ENCODE assay signal across 11 cellular contexts in genomic region chr7:73607692-73607983, GRCh38. TPM values are rescaled to one million over a fixed set of nuclear protein-coding genes. Genes with fewer than 3 reads are reported as not detected.
A peak's percentile ranks its signal among the peaks of the same experiment; 100 is the strongest.
DNase-seq lines count a peak whose midpoint lies in the region; ATAC-seq, FAIRE-seq and TF ChIP-seq lines count a peak whose summit lies in the region.
"Not testable (repeated sequence)": the region's sequence is repeated elsewhere in the genome, so short reads cannot be mapped to it uniquely, and the experiment has no call there.
"Had no signal": no experiment of that assay in that cellular context is flagged by ENCODE, and none has a peak within 500 bp of the region (broad histone marks: within the 10 kb centered on the region; RNA-seq: fewer than 3 reads in every experiment).

No MANE protein-coding gene starts in this region.

- not testable (repeated sequence) for H2BK15ac ChIP-seq in neuronal stem cell (ENCODE audit: low read length)

- not testable (repeated sequence) for H3K9me2 ChIP-seq in GM23338 (ENCODE audit: insufficient read depth)

- not testable (repeated sequence) for H3F3A ChIP-seq in GM23338 (replicated peaks; ENCODE audit: low read depth)

- CTCF ChIA-PET in K562 (lab: Yijun Ruan, JAX; ENCODE audit: low intra/inter-chr PET ratio) = interaction anchor here (1.0 to 2.1 kb wide), 4 partner anchors 60 to 786 kb away, joined by 3 to 24 read pairs (median 8); partner anchors contain the start of gene VPS37D

- intact Hi-C loops in K562 (cut with micrococcal nuclease) = loop anchor here (1.0 kb wide), 1 partner anchor 118 kb away; no protein-coding TSS in a partner anchor
- intact Hi-C loops in left colon (cut with DNase I, micrococcal nuclease) = loop anchor here (5.0 kb wide), 1 partner anchor 120 kb away; no protein-coding TSS in a partner anchor

- H2BK120ac ChIP-seq in neuronal stem cell (ENCODE audit: low read depth, low read length) = not testable (repeated sequence)

- H3K4me3 ChIP-seq in GM23338 (peak overlapping the region; percentile 58), HUES64 (ENCODE audit: low read length) (peak overlapping the region; percentile 35; the same call in 1 of the 2 replicates), iPS DF 6.9 (ENCODE audit: low read length) (0 out of 2 replicates have a peak overlapping the region, but pooled peaks have one; percentile 3)
- not testable (repeated sequence) for H3K4me3 ChIP-seq in K562; neuronal stem cell (ENCODE audit: low read length in 2 of 2)

- not testable (repeated sequence) for TF ChIP-seq POLR2A in K562 (conservative IDR thresholded peaks at IDR 0.05)

- not testable (repeated sequence) for H2AK5ac ChIP-seq in neuronal stem cell (ENCODE audit: low read depth, low read length)

- H3K23ac ChIP-seq in neuronal stem cell (ENCODE audit: low read depth, low read length, poor library complexity) = not testable (repeated sequence)

- not testable (repeated sequence) for H3K79me1 ChIP-seq in neuronal stem cell (ENCODE audit: low read depth, low read length)

- H3K27me3 ChIP-seq in GM23338 (ENCODE audit: insufficient read depth); HUES64 (ENCODE audit: insufficient read depth, low read length); K562 (ENCODE audit: control insufficient read depth in 2 of 2, insufficient read depth in 2 of 2, low read length in 2 of 2); iPS DF 6.9 (ENCODE audit: control insufficient read depth, insufficient read depth, low read length): not testable (repeated sequence)
- peaks cover 0 to 26% (median 0%) of the 10 kb centered on the region in 3 experiments for H3K27me3 ChIP-seq in neuronal stem cell (ENCODE audit: control insufficient read depth in 3 of 3, insufficient read depth in 3 of 3, low read depth in 1 of 3, low read length in 3 of 3)

- H3K79me2 ChIP-seq in GM23338 (replicated peaks; ENCODE audit: insufficient read depth); K562 (ENCODE audit: control insufficient read depth, insufficient read depth, low read length): not testable (repeated sequence)

- H3K14ac ChIP-seq in neuronal stem cell (ENCODE audit: low read length) = not testable (repeated sequence)

- not testable (repeated sequence) for H4K20me1 ChIP-seq in GM23338 (replicated peaks; ENCODE audit: insufficient read depth); K562 (replicated peaks; ENCODE audit: control insufficient read depth, insufficient read depth, low read length)

- H3K4me3 Mint-ChIP-seq in GM23338 = peak overlapping the region; percentile 69

- not testable (repeated sequence) for H3K9me3 ChIP-seq in HUES64 (ENCODE audit: insufficient read depth, low read depth, low read length); K562 (replicated peaks; ENCODE audit: control insufficient read depth, insufficient read depth, low read depth, low read length); iPS DF 6.9 (ENCODE audit: control insufficient read depth, insufficient read depth, low read length); neuronal stem cell (replicated peaks in 1 of 2; ENCODE audit: control insufficient read depth in 2 of 2, insufficient read depth in 1 of 2, low read depth in 1 of 2, low read length in 2 of 2)

- POLR2A ChIA-PET in K562 (lab: Yijun Ruan, JAX) = interaction anchor here (0.7 to 1.1 kb wide), 2 partner anchors 9 to 127 kb away, joined by 3 to 4 read pairs; no protein-coding TSS in a partner anchor

- H3K4ac ChIP-seq in neuronal stem cell (ENCODE audit: low read length) = not testable (repeated sequence)

- DNase-seq in GM23338 (ENCODE audit: low spot score); K562 (ENCODE audit: extremely low read depth in 1 of 4, low spot score in 3 of 4); iPS DF 6.9 (ENCODE audit: low read depth, low spot score); left colon; neuronal stem cell (ENCODE audit: low spot score): not testable (repeated sequence)

- H3K4me1 ChIP-seq in GM23338 (ENCODE audit: insufficient read depth); HUES64 (ENCODE audit: insufficient read depth, low read length); iPS DF 6.9 (ENCODE audit: control insufficient read depth, insufficient read depth, low read length); neuronal stem cell (ENCODE audit: control insufficient read depth in 2 of 2, insufficient read depth in 1 of 2, low read depth in 1 of 2, low read length in 2 of 2): not testable (repeated sequence)
- peaks cover 3 to 35% of the 10 kb centered on the region in 2 experiments; a peak in 4 of 5 replicates for H3K4me1 ChIP-seq in K562 (replicated peaks in 1 of 2; ENCODE audit: control insufficient read depth in 2 of 2, insufficient read depth in 2 of 2, low read length in 2 of 2)

- not testable (repeated sequence) for H2AFZ ChIP-seq in GM23338; K562 (ENCODE audit: low read depth, low read length)
- H2AFZ ChIP-seq in neuronal stem cell (ENCODE audit: low read length) = peak overlapping the region; percentile 90

- 79% methylated on average over 4 of the region's 5 CpGs for WGBS in HUES64
- 40% methylated on average over 3 of the region's 5 CpGs for WGBS in K562 (ENCODE audit: insufficient coverage, low coverage, missing lambda C conversion rate)
- WGBS in iPS DF 6.9 (ENCODE audit: insufficient coverage, insufficient read length) = no CpG with 5 or more reads among the region's 5 CpGs
- no CpG with 5 or more reads among the region's 5 CpGs for WGBS in neuronal stem cell (ENCODE audit: extremely low coverage in 2 of 2, insufficient read length in 2 of 2, insufficient replicate concordance in 1 of 2), 2 donors

- not testable (repeated sequence) for H3K9ac ChIP-seq in HUES64 (ENCODE audit: low read depth, low read length); K562 (ENCODE audit: insufficient read depth in 1 of 2, low read depth in 2 of 2, low read length in 2 of 2); neuronal stem cell (ENCODE audit: low read depth, low read length, poor library complexity)

- H3K9me3 Mint-ChIP-seq in GM23338 = not testable (repeated sequence)

- not testable (repeated sequence) for H3K4me1 Mint-ChIP-seq in GM23338

- H3K27ac Mint-ChIP-seq in GM23338 = not testable (repeated sequence)

- not testable (repeated sequence) for ATAC-seq in GM23338, K562
- peak; percentile 3 for ATAC-seq in left colon

- H3K27me3 Mint-ChIP-seq in GM23338 (ENCODE audit: insufficient read depth, low read depth, poor library complexity) = peaks cover 14% of the 10 kb centered on the region

- not testable (repeated sequence) for H2BK12ac ChIP-seq in neuronal stem cell (ENCODE audit: low read length)

- H4K91ac ChIP-seq in neuronal stem cell (ENCODE audit: low read depth, low read length, poor library complexity) = not testable (repeated sequence)

- not testable (repeated sequence) for H4K8ac ChIP-seq in neuronal stem cell (ENCODE audit: low read depth, low read length)

- H3K27ac ChIP-seq in GM23338 (ENCODE audit: low read depth); HUES64 (ENCODE audit: low read depth, low read length); K562 (ENCODE audit: extremely low read depth, low read depth, low read length); iPS DF 6.9 (ENCODE audit: low read length); neuronal stem cell (replicated peaks; ENCODE audit: low read length): not testable (repeated sequence)

- not testable (repeated sequence) for H3K36me3 Mint-ChIP-seq in GM23338 (ENCODE audit: low read depth)

- H2BK5ac ChIP-seq in neuronal stem cell (ENCODE audit: low read length) = not testable (repeated sequence)

- TF ChIP-seq RAD21 in K562 (CRISPR knock-in tag; conservative IDR thresholded peaks at IDR 0.05 in 1 of 2, IDR thresholded peaks at IDR 0.05 in 1 of 2) = not testable (repeated sequence)

- H3K18ac ChIP-seq in neuronal stem cell (ENCODE audit: low read length) = peak overlapping the region; percentile 23

- not testable (repeated sequence) for FAIRE-seq in K562 (lab: Jason Lieb, UNC)

- peak overlapping the region; percentile 82 for H3K4me2 ChIP-seq in GM23338
- H3K4me2 ChIP-seq in K562 (ENCODE audit: insufficient read depth, low read length); neuronal stem cell (ENCODE audit: insufficient read depth, low read length, poor library complexity, severe bottlenecking): not testable (repeated sequence)

- BruUV-seq in K562 (replicated peaks; lab: Mats Ljungman, UMichigan) = not testable (repeated sequence)

- in situ Hi-C loops in K562 (cut with MboI) = loop anchor here (5.0 kb wide), 2 partner anchors 125 to 245 kb away; no protein-coding TSS in a partner anchor

- TF ChIP-seq EP300 in K562 (IDR thresholded peaks at IDR 0.05; ENCODE audit: low read length) = not testable (repeated sequence)

- not testable (repeated sequence) for H3K9me1 ChIP-seq in K562 (ENCODE audit: control insufficient read depth, insufficient read depth, low read length)

- TF ChIP-seq CTCF in GM23338 (conservative IDR thresholded peaks at IDR 0.05; ENCODE audit: low read depth in 2 of 2); K562 (IDR thresholded peaks at IDR 0.05 in 2 of 3, conservative IDR thresholded peaks at IDR 0.05 in 1 of 3; ENCODE audit: insufficient read depth in 2 of 3, low read depth in 1 of 3, low read length in 3 of 3): not testable (repeated sequence)

- H3K36me3 ChIP-seq in GM23338 (ENCODE audit: insufficient read depth); HUES64 (ENCODE audit: insufficient read depth, low read length); K562 (ENCODE audit: control insufficient read depth, insufficient read depth, low read length); iPS DF 6.9 (ENCODE audit: control insufficient read depth, insufficient read depth, low read length); neuronal stem cell (replicated peaks in 1 of 2; ENCODE audit: control insufficient read depth in 2 of 2, insufficient read depth in 2 of 2, low read length in 2 of 2): not testable (repeated sequence)

RNA-seq across cellular contexts. Expression of gene MLXIPL, which starts 16.7 kb away (rescaled TPM):
- 8.6 and 25.7 TPM in 2 replicates for total RNA-seq in GM23338 (2014; rRNA removed; shearing (Covaris generic))
- polyA plus RNA-seq in GM23338 (2016; fragmentation: Nextera tagmentation; extraction: Ambion mirVana) (13.1 and 13.7 TPM in 2 replicates), K562 (2011; rRNA removed) (0.59 and 3.4 TPM in 2 replicates), K562 (2014; fragmentation: Illumina TruSeq; extraction: Trizol) (2.7 and 4.4 TPM in 2 replicates), K562 (2014; fragmentation: Nextera tagmentation; extraction: Ambion mirVana) (under 1 TPM; 0.11 to 0.17 TPM), K562 (2014; rRNA removed) (11.1 and 18.4 TPM in 2 replicates)
- polyA plus RNA-seq in HUES64 (2013, experiment 1 of 2) = 2.3 TPM
- 3.8 TPM for polyA plus RNA-seq in HUES64 (2013, experiment 2 of 2)
- total RNA-seq in K562 (2011; cell fraction: chromatin; rRNA removed; ENCODE audit: low replicate concordance) = 12.6 and 32.2 TPM in 2 replicates
- total RNA-seq in K562 (2011; cell fraction: nucleolus; rRNA removed) = 12.8 and 16.5 TPM in 2 replicates
- total RNA-seq in K562 (2011; cell fraction: nucleoplasm; rRNA removed) = 14.2 and 15.9 TPM in 2 replicates
- total RNA-seq in K562 (2014; rRNA removed) (6.0 and 8.9 TPM in 2 replicates), K562 (2014; rRNA removed; fragmentation: Illumina TruSeq; extraction: Trizol) (0.61 and 0.91 TPM in 2 replicates), K562 (2015; rRNA removed; fragmentation: Illumina TruSeq; extraction: Trizol) (1.4 and 1.7 TPM in 2 replicates), K562 (2021) (10.2 and 11.8 TPM in 2 replicates), left colon (10 to 100 TPM; 13.2 to 23.3 TPM)
- 1.5 and 1.7 TPM in 2 replicates for polyA plus RNA-seq in K562 (2011; cell fraction: cytosol; rRNA removed)
- 22.7 and 25.6 TPM in 2 replicates for polyA plus RNA-seq in K562 (2011; cell fraction: nucleus; rRNA removed)
- polyA plus RNA-seq in K562 (2012) = 5.1 and 47.6 TPM in 2 replicates
- polyA minus RNA-seq in K562 (2011; rRNA and poly(A)+ RNA removed) = 0.39 and 0.69 TPM in 2 replicates
- 1.3 and 2.9 TPM in 2 replicates for polyA minus RNA-seq in K562 (2011; cell fraction: cytosol; rRNA and poly(A)+ RNA removed)
- 6.7 and 13.7 TPM in 2 replicates for polyA minus RNA-seq in K562 (2011; cell fraction: nucleus; rRNA and poly(A)+ RNA removed)
- polyA plus RNA-seq in neuronal stem cell (2013, experiment 1 of 2) = 2.3 TPM
- polyA plus RNA-seq in neuronal stem cell (2013, experiment 2 of 2) = 3.2 TPM
- total RNA-seq: A172; CD4-positive, alpha-beta T cell; HFFc6; HT1080; IMR-90 had no signal
- polyA plus RNA-seq: IMR-90 had no signal

RNA-seq across cellular contexts. Expression of gene TBL2, which starts 29.3 kb away (rescaled TPM):
- 21.7 and 27.8 TPM in 2 replicates for total RNA-seq in GM23338 (2014; rRNA removed; shearing (Covaris generic))
- polyA plus RNA-seq in GM23338 (2016; fragmentation: Nextera tagmentation; extraction: Ambion mirVana) (6.9 TPM in 2 replicates), K562 (2011; rRNA removed) (47.7 and 49.2 TPM in 2 replicates), K562 (2014; fragmentation: Illumina TruSeq; extraction: Trizol) (43.8 and 48.8 TPM in 2 replicates), K562 (2014; fragmentation: Nextera tagmentation; extraction: Ambion mirVana) (1 to 10 TPM; 2.5 to 3.0 TPM), K562 (2014; rRNA removed) (61.5 and 67.3 TPM in 2 replicates)
- 20.1 TPM for polyA plus RNA-seq in HUES64 (2013, experiment 1 of 2)
- polyA plus RNA-seq in HUES64 (2013, experiment 2 of 2) = 21.9 TPM
- total RNA-seq in K562 (2011; cell fraction: chromatin; rRNA removed; ENCODE audit: low replicate concordance) = 126 and 292 TPM in 2 replicates
- 220 and 224 TPM in 2 replicates for total RNA-seq in K562 (2011; cell fraction: nucleolus; rRNA removed)
- 142 and 163 TPM in 2 replicates for total RNA-seq in K562 (2011; cell fraction: nucleoplasm; rRNA removed)
- total RNA-seq in K562 (2014; rRNA removed) (82.1 and 123 TPM in 2 replicates), K562 (2014; rRNA removed; fragmentation: Illumina TruSeq; extraction: Trizol) (40.0 and 42.0 TPM in 2 replicates), K562 (2015; rRNA removed; fragmentation: Illumina TruSeq; extraction: Trizol) (54.1 and 60.6 TPM in 2 replicates), K562 (2021) (70.3 and 70.8 TPM in 2 replicates), left colon (10 to 100 TPM; 30.8 to 36.3 TPM)
- 48.9 and 107 TPM in 2 replicates for polyA plus RNA-seq in K562 (2011; cell fraction: cytosol; rRNA removed)
- 45.7 and 87.5 TPM in 2 replicates for polyA plus RNA-seq in K562 (2011; cell fraction: nucleus; rRNA removed)
- polyA plus RNA-seq in K562 (2012) = 51.9 and 71.5 TPM in 2 replicates
- 57.4 and 92.0 TPM in 2 replicates for polyA minus RNA-seq in K562 (2011; rRNA and poly(A)+ RNA removed)
- 81.1 and 112 TPM in 2 replicates for polyA minus RNA-seq in K562 (2011; cell fraction: cytosol; rRNA and poly(A)+ RNA removed)
- 51.6 and 57.1 TPM in 2 replicates for polyA minus RNA-seq in K562 (2011; cell fraction: nucleus; rRNA and poly(A)+ RNA removed)
- 26.1 TPM for polyA plus RNA-seq in neuronal stem cell (2013, experiment 1 of 2)
- polyA plus RNA-seq in neuronal stem cell (2013, experiment 2 of 2) = 23.8 TPM

RNA-seq across cellular contexts. Expression of gene BCL7B, which starts 50.1 kb away (rescaled TPM):
- 12.0 and 17.0 TPM in 2 replicates for total RNA-seq in GM23338 (2014; rRNA removed; shearing (Covaris generic))
- polyA plus RNA-seq in GM23338 (2016; fragmentation: Nextera tagmentation; extraction: Ambion mirVana) (18.2 and 18.4 TPM in 2 replicates), K562 (2011; rRNA removed) (45.3 and 53.1 TPM in 2 replicates), K562 (2014; fragmentation: Illumina TruSeq; extraction: Trizol) (67.8 and 73.2 TPM in 2 replicates), K562 (2014; fragmentation: Nextera tagmentation; extraction: Ambion mirVana) (10 to 100 TPM in 1 of 2 experiments, 1 to 10 TPM in 1; 10.0 to 13.4 TPM), K562 (2014; rRNA removed) (54.4 and 70.6 TPM in 2 replicates)
- polyA plus RNA-seq in HUES64 (2013, experiment 1 of 2) = 29.9 TPM
- polyA plus RNA-seq in HUES64 (2013, experiment 2 of 2) = 31.2 TPM
- 35.3 and 79.3 TPM in 2 replicates for total RNA-seq in K562 (2011; cell fraction: chromatin; rRNA removed; ENCODE audit: low replicate concordance)
- 50.1 and 62.0 TPM in 2 replicates for total RNA-seq in K562 (2011; cell fraction: nucleolus; rRNA removed)
- 53.5 and 56.9 TPM in 2 replicates for total RNA-seq in K562 (2011; cell fraction: nucleoplasm; rRNA removed)
- total RNA-seq in K562 (2014; rRNA removed) (26.1 and 27.8 TPM in 2 replicates), K562 (2014; rRNA removed; fragmentation: Illumina TruSeq; extraction: Trizol) (21.4 and 23.0 TPM in 2 replicates), K562 (2015; rRNA removed; fragmentation: Illumina TruSeq; extraction: Trizol) (30.2 and 32.9 TPM in 2 replicates), K562 (2021) (57.5 and 59.2 TPM in 2 replicates), left colon (10 to 100 TPM; 59.0 to 60.8 TPM)
- 44.7 and 90.9 TPM in 2 replicates for polyA plus RNA-seq in K562 (2011; cell fraction: cytosol; rRNA removed)
- polyA plus RNA-seq in K562 (2011; cell fraction: nucleus; rRNA removed) = 28.1 and 45.3 TPM in 2 replicates
- 66.1 and 72.9 TPM in 2 replicates for polyA plus RNA-seq in K562 (2012)
- 23.5 and 40.3 TPM in 2 replicates for polyA minus RNA-seq in K562 (2011; rRNA and poly(A)+ RNA removed)
- polyA minus RNA-seq in K562 (2011; cell fraction: cytosol; rRNA and poly(A)+ RNA removed) = 27.4 and 33.3 TPM in 2 replicates
- 13.7 and 15.9 TPM in 2 replicates for polyA minus RNA-seq in K562 (2011; cell fraction: nucleus; rRNA and poly(A)+ RNA removed)
- 49.2 TPM for polyA plus RNA-seq in neuronal stem cell (2013, experiment 1 of 2)
- 49.9 TPM for polyA plus RNA-seq in neuronal stem cell (2013, experiment 2 of 2)

RNA-seq across cellular contexts. Expression of gene VPS37D, which starts 60.0 kb away (rescaled TPM):
- total RNA-seq in GM23338 (2014; rRNA removed; shearing (Covaris generic)) = 5.6 and 7.0 TPM in 2 replicates
- 1.8 and 2.2 TPM in 2 replicates for polyA plus RNA-seq in GM23338 (2016; fragmentation: Nextera tagmentation; extraction: Ambion mirVana)
- polyA plus RNA-seq in HUES64 (2013, experiment 1 of 2) = 2.5 TPM
- polyA plus RNA-seq in HUES64 (2013, experiment 2 of 2) = 3.6 TPM
- 1.3 TPM in 1 of 2 replicates, not detected in the other for total RNA-seq in K562 (2011; cell fraction: chromatin; rRNA removed; ENCODE audit: low replicate concordance)
- 0.83 and 1.3 TPM in 2 replicates for total RNA-seq in K562 (2011; cell fraction: nucleolus; rRNA removed)
- total RNA-seq in K562 (2011; cell fraction: nucleoplasm; rRNA removed) = 0.76 and 0.88 TPM in 2 replicates
- total RNA-seq in K562 (2014; rRNA removed) = 2.3 and 2.5 TPM in 2 replicates
- total RNA-seq in K562 (2014; rRNA removed; fragmentation: Illumina TruSeq; extraction: Trizol) = 0.26 TPM in 1 of 2 replicates, not detected in the other
- total RNA-seq in K562 (2015; rRNA removed; fragmentation: Illumina TruSeq; extraction: Trizol) = 0.25 and 0.38 TPM in 2 replicates
- total RNA-seq in K562 (2021) = 1.1 and 1.3 TPM in 2 replicates
- 0.84 and 1.6 TPM in 2 replicates for polyA plus RNA-seq in K562 (2011; rRNA removed)
- polyA plus RNA-seq in K562 (2011; cell fraction: cytosol; rRNA removed) = 1.8 and 2.7 TPM in 2 replicates
- 1.7 TPM in 2 replicates for polyA plus RNA-seq in K562 (2011; cell fraction: nucleus; rRNA removed)
- 0.70 and 2.2 TPM in 2 replicates for polyA plus RNA-seq in K562 (2012)
- polyA plus RNA-seq in K562 (2014; fragmentation: Illumina TruSeq; extraction: Trizol) = 0.39 and 0.42 TPM in 2 replicates
- polyA plus RNA-seq in K562 (2014; fragmentation: Nextera tagmentation; extraction: Ambion mirVana) = not detected
- polyA plus RNA-seq in K562 (2014; rRNA removed) = 1.3 and 2.1 TPM in 2 replicates
- polyA minus RNA-seq in K562 (2011; rRNA and poly(A)+ RNA removed) = 0.32 TPM in 1 of 2 replicates, not detected in the other
- 1.2 and 1.9 TPM in 2 replicates for polyA minus RNA-seq in K562 (2011; cell fraction: cytosol; rRNA and poly(A)+ RNA removed)
- 0.27 and 0.33 TPM in 2 replicates for polyA minus RNA-seq in K562 (2011; cell fraction: nucleus; rRNA and poly(A)+ RNA removed)
- total RNA-seq in left colon = under 1 TPM; 0.70 to 0.78 TPM
- polyA plus RNA-seq in neuronal stem cell (2013, experiment 1 of 2) = 20.6 TPM
- polyA plus RNA-seq in neuronal stem cell (2013, experiment 2 of 2) = 19.3 TPM
